Comparison of ENCODE assay signal across 18 cellular contexts in the genomic region with DNA sequence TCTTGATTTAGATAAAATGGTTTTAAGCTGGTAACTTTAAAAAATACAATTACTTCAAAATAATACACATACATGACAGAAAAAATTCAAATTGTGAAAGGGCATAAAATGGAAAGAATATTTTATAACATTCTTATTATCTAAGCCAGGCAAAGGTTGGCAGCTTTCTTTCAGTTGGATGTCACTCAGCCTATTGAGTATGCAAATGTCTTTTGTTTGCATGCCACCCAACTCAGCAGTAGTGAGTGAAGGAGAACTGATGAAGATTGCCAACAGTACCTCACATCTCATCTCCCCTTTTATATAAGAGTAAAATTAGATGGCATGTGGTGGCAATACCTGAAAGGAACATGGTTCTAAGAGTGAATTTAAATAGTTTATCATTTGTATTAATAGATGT. TPM values are rescaled to one million over a fixed set of nuclear protein-coding genes. Genes with fewer than 3 reads are reported as not detected.
A peak's percentile ranks its signal among the peaks of the same experiment; 100 is the strongest.
DNase-seq lines count a peak whose midpoint lies in the region; ATAC-seq and FAIRE-seq lines count a peak whose summit lies in the region.
"Had no signal": no experiment of that assay in that cellular context is flagged by ENCODE, and none has a peak within 500 bp of the region (broad histone marks: within the 10 kb centered on the region; RNA-seq: fewer than 3 reads in every experiment).

No MANE protein-coding gene starts in this region.

- H3K36me3 ChIP-seq in small intestine (ENCODE audit: control insufficient read depth in 2 of 2, insufficient read depth in 2 of 2, low read length in 2 of 2), result no peaks in the 10 kb centered on the region

- FAIRE-seq in small intestine (lab: Jason Lieb, UNC), result peak; percentile 51
- FAIRE-seq: GM18507, GM19239, H1 had no signal

- peak; percentile 88 for DNase-seq in NCI-H526 (lab: John Stamatoyannopoulos, UW)
- peak; percentile 20 for DNase-seq in globus pallidus (ENCODE audit: low spot score)
- DNase-seq in small intestine, result no peak
- no peak for DNase-seq in pons (ENCODE audit: low spot score)
- no peak for DNase-seq in iPS-NIHi7 (ENCODE audit: extremely low spot score)
- DNase-seq: Caco-2; CD4-positive, alpha-beta memory T cell; DND-41; Karpas-422; NCI-H1694 treated with DMSO at 0.1 percent for 48 hours; NCI-H748 treated with DMSO at 0.1 percent for 48 hours; NK-92 treated with Interleukin-12 subunit alpha and Interleukin-12 subunit beta, amount 100 ng/mL, for 24 hours had no signal

- no peaks in the 10 kb centered on the region for H3K9me3 ChIP-seq in small intestine (ENCODE audit: control insufficient read depth, low read depth)
- H3K9me3 ChIP-seq: Caco-2 had no signal

- ATAC-seq in GM18907 (IDR thresholded peaks at IDR 0.05; ENCODE audit: unreplicated experiment), result peak; percentile 61
- no peak for ATAC-seq in HG03354 (IDR thresholded peaks at IDR 0.05; ENCODE audit: poor library complexity, severe bottlenecking, unreplicated experiment)
- ATAC-seq: SK-N-SH treated with all-trans-retinoic acid at 6 μM for 48 hours had no signal

- H3K27me3 ChIP-seq in small intestine (ENCODE audit: control insufficient read depth in 2 of 2, insufficient read depth in 2 of 2, low read length in 2 of 2), result no peaks in the 10 kb centered on the region

- no peak overlapping the region for H3K27ac ChIP-seq in small intestine (ENCODE audit: low read depth in 1 of 2, low read length in 1 of 2)

- no peak overlapping the region for H3K4me3 ChIP-seq in small intestine (ENCODE audit: low read depth in 1 of 2, low read length in 2 of 2)

- no peaks in the 10 kb centered on the region for H3K4me1 ChIP-seq in small intestine (ENCODE audit: control insufficient read depth in 2 of 2, insufficient read depth in 1 of 2, low read depth in 1 of 2, low read length in 1 of 2)
- H3K4me1 ChIP-seq: Caco-2 had no signal

RNA-seq across cellular contexts. Expression of a gene that starts 24.8 kb away (rescaled TPM):
- 10 to 100 TPM in 1 of 3 donors, 1 to 10 TPM in 2; 2.2 to 10.5 (median 2.5) TPM for polyA plus RNA-seq in small intestine

Comparison
In these comparisons a context has a peak if more than half of its experiments do, and no peak if none do; other contexts are left out.
1. DNase-seq: peak in NCI-H526 (2 of 2) and globus pallidus (single experiment); none in small intestine (single experiment), pons (single experiment) and iPS-NIHi7 (single experiment).